In the genomic region with DNA sequence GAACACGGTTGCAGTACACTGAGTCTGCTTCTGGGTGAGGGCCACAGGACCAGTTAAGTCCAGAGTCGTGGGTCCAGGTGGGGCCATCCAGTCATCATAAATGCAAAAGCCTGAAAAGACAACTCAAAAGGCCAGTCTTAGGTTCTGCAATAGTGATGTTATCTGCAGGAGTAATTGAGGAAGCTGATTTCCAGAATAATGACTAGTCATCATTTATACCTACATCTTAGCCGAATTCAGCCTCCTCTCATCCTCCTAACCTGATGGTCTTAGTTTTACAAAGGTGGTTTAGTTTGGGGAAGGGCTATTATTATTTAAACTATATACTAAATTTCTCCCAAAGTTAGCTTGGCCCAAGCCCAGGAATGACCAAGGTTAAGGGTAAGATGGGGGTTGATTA, we compare ENCODE assay signal across 29 cellular contexts. TPM values are rescaled to one million over a fixed set of nuclear protein-coding genes. Genes with fewer than 3 reads are reported as not detected.
"Had no signal": no experiment of that assay in that cellular context is flagged by ENCODE, and none has a peak within 500 bp of the region (broad histone marks: within the 10 kb centered on the region; RNA-seq: fewer than 3 reads in every experiment).

No MANE protein-coding gene starts in this region.

- DNase-seq: colonic mucosa; cortex of kidney; effector CD8-positive, alpha-beta T cell; effector memory CD8-positive, alpha-beta T cell; endodermal cell; erythroblast; esophagus squamous epithelium; foreskin fibroblast; foreskin melanocyte; gastrocnemius medialis; glutamatergic neuron; head of caudate nucleus; heart right ventricle; hippocampal formation; left cardiac atrium; left lung; left ventricle myocardium superior; lower lobe of right lung; mesendoderm; midbrain had no signal

- H3K4me3 ChIP-seq: colonic mucosa, esophagus squamous epithelium, gastrocnemius medialis, heart right ventricle, left lung, lower lobe of right lung had no signal

- H3K27me3 ChIP-seq: colonic mucosa, esophagus squamous epithelium, gastrocnemius medialis, left lung had no signal

- H3K36me3 ChIP-seq: colonic mucosa, esophagus squamous epithelium, gastrocnemius medialis, heart right ventricle, left lung, lower lobe of right lung had no signal

- H3K4me3 Mint-ChIP-seq: dendritic cell treated with granulocyte-macrophage colony-stimulating factor and Interleukin-4, amounts not matched to agents 40 ng/mL and 50 ng/mL, for 4 days; effector memory CD8-positive, alpha-beta T cell; endodermal cell; memory B cell had no signal

- H3K9me3 ChIP-seq: colonic mucosa, esophagus squamous epithelium, gastrocnemius medialis, heart right ventricle, left lung, lower lobe of right lung had no signal

- ATAC-seq: effector memory CD8-positive, alpha-beta T cell; esophagus mucosa; gastrocnemius medialis; heart right ventricle; left cardiac atrium; left lung; left ventricle myocardium superior; lower lobe of right lung had no signal

- H3K27ac ChIP-seq: colonic mucosa, epithelial cell of prostate, esophagus squamous epithelium, gastrocnemius medialis, heart right ventricle, left lung, lower lobe of right lung had no signal

- H3K4me1 ChIP-seq: colonic mucosa, gastrocnemius medialis, lower lobe of right lung had no signal

- H3K27ac Mint-ChIP-seq: dendritic cell treated with granulocyte-macrophage colony-stimulating factor and Interleukin-4, amounts not matched to agents 40 ng/mL and 50 ng/mL, for 4 days; effector memory CD8-positive, alpha-beta T cell; memory B cell had no signal

- FAIRE-seq: endometrium, islet of Langerhans had no signal

- H3K9me3 Mint-ChIP-seq: dendritic cell treated with granulocyte-macrophage colony-stimulating factor and Interleukin-4, amounts not matched to agents 40 ng/mL and 50 ng/mL, for 4 days; effector memory CD8-positive, alpha-beta T cell; memory B cell had no signal

- H3K36me3 Mint-ChIP-seq: memory B cell had no signal

RNA-seq across cellular contexts. Expression of gene SLC5A9, which starts 23.5 kb away (rescaled TPM):
- total RNA-seq: esophagus mucosa, gastrocnemius medialis, glomerular endothelial cell, kidney epithelial cell had no signal
- polyA plus RNA-seq: keratinocyte had no signal
